Comparison of ENCODE assay signal across 18 cellular contexts in the genomic region with DNA sequence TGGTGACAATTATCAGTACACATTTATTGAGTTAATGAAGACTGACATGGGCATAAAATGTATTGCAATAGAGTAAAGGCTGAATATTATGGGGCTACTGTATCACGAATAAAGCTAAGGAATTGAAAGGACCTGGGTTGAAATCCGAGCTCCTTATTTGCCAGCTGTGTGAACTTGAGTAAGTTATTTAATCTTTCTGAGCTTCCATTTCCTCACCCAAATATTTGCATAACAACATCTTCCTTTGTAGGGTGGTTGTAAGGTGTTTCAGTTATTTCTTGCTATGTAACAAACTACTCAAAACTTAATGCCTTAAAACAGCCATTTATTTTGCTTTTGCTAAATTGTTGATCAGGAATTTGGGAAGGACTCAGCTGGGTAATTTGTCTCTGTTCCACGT.
"Had no signal": no experiment of that assay in that cellular context is flagged by ENCODE, and none has a peak within 500 bp of the region (broad histone marks: within the 10 kb centered on the region; RNA-seq: fewer than 3 reads in every experiment).

No MANE protein-coding gene starts in this region.

- H3K4me1 Mint-ChIP-seq: naive thymus-derived CD4-positive, alpha-beta T cell had no signal

- H3K27me3 Mint-ChIP-seq: type B pancreatic cell had no signal

- H3K4me1 ChIP-seq: right atrium auricular region, sigmoid colon, uterus had no signal

- FAIRE-seq: colon had no signal

- H3K27ac Mint-ChIP-seq: naive thymus-derived CD4-positive, alpha-beta T cell; type B pancreatic cell had no signal

- H3K9me3 Mint-ChIP-seq: type B pancreatic cell had no signal

- H3K4me3 ChIP-seq: esophagus squamous epithelium, lung, right atrium auricular region, sigmoid colon, skin epidermis, uterus had no signal

- H3K4me3 Mint-ChIP-seq: naive thymus-derived CD4-positive, alpha-beta T cell; type B pancreatic cell had no signal

- H3K27ac ChIP-seq: esophagus squamous epithelium, foreskin keratinocyte, neutrophil, right atrium auricular region, sigmoid colon, skin epidermis, uterus had no signal

- H3K9me3 ChIP-seq: esophagus squamous epithelium, neutrophil, right atrium auricular region, sigmoid colon, uterus had no signal

- H3K27me3 ChIP-seq: esophagus squamous epithelium, foreskin keratinocyte, neutrophil, right atrium auricular region, sigmoid colon, uterus had no signal

- H3K36me3 Mint-ChIP-seq: naive thymus-derived CD4-positive, alpha-beta T cell; type B pancreatic cell had no signal

- H3K36me3 ChIP-seq: esophagus squamous epithelium, neutrophil, right atrium auricular region, sigmoid colon, uterus had no signal

- DNase-seq: dermis blood vessel endothelial cell; esophagus squamous epithelium; foreskin keratinocyte; left colon; left ventricle myocardium superior; mesendoderm; naive thymus-derived CD4-positive, alpha-beta T cell; sigmoid colon; stimulated activated CD4-positive, alpha-beta T cell treated with anti-CD3 and anti-CD28 coated beads, Interleukin-12 subunit alpha, Interleukin-12 subunit beta, amount 100 ng/mL, for 4 hours; stimulated activated CD4-positive, alpha-beta T cell treated with anti-CD3 and anti-CD28 coated beads, Interleukin-2, amount 100 ng/mL, for 48 hours; stimulated activated naive CD4-positive, alpha-beta T cell treated with Interleukin-2 at 50 U/mL for 16 hours; uterus had no signal
